Comparison of ENCODE assay signal across 9 cellular contexts in genomic region chr2:240134956-240135520, GRCh38. TPM values are rescaled to one million over a fixed set of nuclear protein-coding genes. Genes with fewer than 3 reads are reported as not detected.
DNase-seq lines count a peak whose midpoint lies in the region; ATAC-seq and TF ChIP-seq lines count a peak whose summit lies in the region.
"Had no signal": no experiment of that assay in that cellular context is flagged by ENCODE, and none has a peak within 500 bp of the region (broad histone marks: within the 10 kb centered on the region; RNA-seq: fewer than 3 reads in every experiment).

No MANE protein-coding gene starts in this region.

- no peaks in the 10 kb centered on the region for H3K9me2 ChIP-seq in Loucy (replicated peaks; ENCODE audit: low read depth, low read length)

- no peak overlapping the region for H2AFZ ChIP-seq in Loucy (ENCODE audit: low read length)

- H3K27me3 Mint-ChIP-seq in naive thymus-derived CD4-positive, alpha-beta T cell: peaks cover 0 to 4% (median 0%) of the 10 kb centered on the region in 5 donors

- TF ChIP-seq CTCF in AG04450 (IDR thresholded peaks at IDR 0.05; ENCODE audit: low read depth, low read length) (no peak), Loucy (conservative IDR thresholded peaks at IDR 0.05; ENCODE audit: low read length) (no peak)

- peaks cover 0 to 3% (median 0%) of the 10 kb centered on the region in 11 donors for H3K9me3 Mint-ChIP-seq in naive thymus-derived CD4-positive, alpha-beta T cell

- H3K4me3 ChIP-seq in AG04450 (ENCODE audit: low read depth, low read length) (peak overlapping the region; percentile 92), Loucy (ENCODE audit: low read length, poor library complexity, severe bottlenecking) (peak overlapping the region; percentile 95), ectodermal cell (ENCODE audit: insufficient read depth, low read depth, low read length) (peak overlapping the region; percentile 96)
- peak overlapping the region; percentile 95 for H3K4me3 ChIP-seq in naive thymus-derived CD4-positive, alpha-beta T cell (ENCODE audit: low read length)

- H3K4me3 Mint-ChIP-seq in naive thymus-derived CD4-positive, alpha-beta T cell: peak overlapping the region; percentile 79 to 97 (median 93)

- WGBS in ectodermal cell, 2 experiments: 83 to 84% methylated on average over 15 of the region's 15 CpGs

- no peaks in the 10 kb centered on the region for H3F3A ChIP-seq in Loucy (ENCODE audit: low read depth)

- POLR2A ChIA-PET in AG04450 (lab: Yijun Ruan, JAX): interaction anchor here (1.0 kb wide), 1 partner anchor 451 kb away, joined by 3 read pairs; the partner anchor contains the start of gene CAPN10
- POLR2A ChIA-PET in naive thymus-derived CD4-positive, alpha-beta T cell (lab: Charles Lee): interaction anchor here (1.0 kb wide), 1 partner anchor 109 kb away, joined by 5 read pairs; no protein-coding TSS in a partner anchor

- H3K9me3 ChIP-seq in AG04450 (ENCODE audit: control insufficient read depth, insufficient read depth, low read length): no peaks in the 10 kb centered on the region; the same call in 1 of the 2 replicates
- no peaks in the 10 kb centered on the region for H3K9me3 ChIP-seq in Loucy (ENCODE audit: insufficient read depth, low read depth, low read length)
- no peaks in the 10 kb centered on the region for H3K9me3 ChIP-seq in ectodermal cell (ENCODE audit: control insufficient read depth, low read length)
- no peaks in the 10 kb centered on the region for H3K9me3 ChIP-seq in naive thymus-derived CD4-positive, alpha-beta T cell (ENCODE audit: control insufficient read depth in 2 of 3, low read length in 3 of 3)

- H3K36me3 ChIP-seq in Loucy (ENCODE audit: insufficient read depth, low read length): peaks cover 31% of the 10 kb centered on the region; the same call in 1 of the 2 replicates
- H3K36me3 ChIP-seq in ectodermal cell (ENCODE audit: control insufficient read depth, insufficient read depth, low read length): peaks cover 25% of the 10 kb centered on the region
- peaks cover 4 to 50% (median 4%) of the 10 kb centered on the region in 3 experiments for H3K36me3 ChIP-seq in naive thymus-derived CD4-positive, alpha-beta T cell (ENCODE audit: control insufficient read depth in 2 of 3, insufficient read depth in 3 of 3, low read length in 3 of 3)

- H3K36me3 Mint-ChIP-seq in naive thymus-derived CD4-positive, alpha-beta T cell: peaks cover under 1 to 28% (median 12%) of the 10 kb centered on the region in 5 donors

- H3K27me3 ChIP-seq in AG04450 (ENCODE audit: control insufficient read depth, insufficient read depth, low read length) (peaks cover 4% of the 10 kb centered on the region), Loucy (ENCODE audit: insufficient read depth, low read length, poor library complexity, severe bottlenecking) (no peaks in the 10 kb centered on the region), ectodermal cell (ENCODE audit: control insufficient read depth, insufficient read depth, low read length, poor library complexity, severe bottlenecking) (peaks cover 15% of the 10 kb centered on the region)
- H3K27me3 ChIP-seq in naive thymus-derived CD4-positive, alpha-beta T cell (ENCODE audit: control insufficient read depth in 2 of 2, insufficient read depth in 2 of 2, low read length in 2 of 2): no peaks in the 10 kb centered on the region

- ATAC-seq in naive thymus-derived CD4-positive, alpha-beta T cell: no peak
- ATAC-seq in HG03196 (IDR thresholded peaks at IDR 0.05; ENCODE audit: unreplicated experiment) (no peak), HG03354 (IDR thresholded peaks at IDR 0.05; ENCODE audit: poor library complexity, severe bottlenecking, unreplicated experiment) (no peak)

- intact Hi-C loops in naive thymus-derived CD4-positive, alpha-beta T cell (cut with micrococcal nuclease): loop anchor here in 1 of 2 donors (5.0 kb wide), 2 partner anchors 733 to 868 kb away; partner anchors contain the start of gene HDAC4

- peaks cover 21 to 32% (median 28%) of the 10 kb centered on the region in 7 donors for H3K4me1 Mint-ChIP-seq in naive thymus-derived CD4-positive, alpha-beta T cell

- peak overlapping the region; percentile 78 to 95 (median 90) for H3K27ac Mint-ChIP-seq in naive thymus-derived CD4-positive, alpha-beta T cell

- CTCF ChIA-PET in AG04450 (lab: Charles Lee): interaction anchor here (2.0 kb wide), 1 partner anchor 8 kb away, joined by 7 read pairs; no protein-coding TSS in a partner anchor
- CTCF ChIA-PET in naive thymus-derived CD4-positive, alpha-beta T cell (lab: Charles Lee): no interaction called here

- DNase-seq in AG04450 (ENCODE audit: low read depth, low spot score) (no peak), H4 (ENCODE audit: low spot score) (no peak), LoVo (ENCODE audit: low spot score) (no peak)
- DNase-seq in naive thymus-derived CD4-positive, alpha-beta T cell: no peak
- DNase-seq: NCI-H526 treated with DMSO at 0.1 percent for 48 hours had no signal

- H3K27ac ChIP-seq in AG04450 (ENCODE audit: low read depth, low read length) (peak overlapping the region; percentile 21), ectodermal cell (ENCODE audit: insufficient read depth, low read depth, low read length, poor library complexity, severe bottlenecking) (no peak overlapping the region)
- peak overlapping the region; percentile 75 for H3K27ac ChIP-seq in naive thymus-derived CD4-positive, alpha-beta T cell (ENCODE audit: low read depth, low read length)

- H3K9ac ChIP-seq in Loucy (ENCODE audit: low read depth, low read length, poor library complexity, severe bottlenecking): peak overlapping the region; percentile 90

- H3K4me1 ChIP-seq in Loucy (ENCODE audit: insufficient read depth, low read length, poor library complexity, severe bottlenecking) (peaks cover 19% of the 10 kb centered on the region), ectodermal cell (ENCODE audit: control insufficient read depth, insufficient read depth, low read length) (peaks cover 14% of the 10 kb centered on the region)
- H3K4me1 ChIP-seq in naive thymus-derived CD4-positive, alpha-beta T cell (ENCODE audit: control insufficient read depth in 2 of 2, insufficient read depth in 2 of 2, low read length in 2 of 2): peaks cover 17 to 18% of the 10 kb centered on the region in 2 donors

- peaks cover 21% of the 10 kb centered on the region for H3K79me2 ChIP-seq in Loucy (ENCODE audit: insufficient read depth, low read length)

- H4K20me1 ChIP-seq in Loucy (ENCODE audit: insufficient read depth, low read length, poor library complexity, severe bottlenecking): no peaks in the 10 kb centered on the region

- peak overlapping the region; percentile 98 for H3K4me2 ChIP-seq in Loucy (ENCODE audit: low read depth, low read length, poor library complexity, severe bottlenecking)

RNA-seq across cellular contexts. Expression of gene COPS9, which starts 1.1 kb away (rescaled TPM):
- polyA plus RNA-seq in AG04450 (2011; rRNA removed): 322 and 360 TPM in 2 replicates
- 17.2 and 18.4 TPM in 2 replicates for polyA minus RNA-seq in AG04450 (2011; rRNA and poly(A)+ RNA removed)
- 128 TPM for polyA plus RNA-seq in ectodermal cell (2013, experiment 1 of 4)
- polyA plus RNA-seq in ectodermal cell (2013, experiment 2 of 4): 140 TPM
- 174 TPM for polyA plus RNA-seq in ectodermal cell (2013, experiment 3 of 4)
- 178 TPM for polyA plus RNA-seq in ectodermal cell (2013, experiment 4 of 4)
- 100 to 1,000 TPM in 1 of 5 experiments, 10 to 100 TPM in 4; 53.7 to 106 (median 71.8) TPM for total RNA-seq in naive thymus-derived CD4-positive, alpha-beta T cell
- 100 to 1,000 TPM; 264 to 297 TPM for polyA plus RNA-seq in naive thymus-derived CD4-positive, alpha-beta T cell
- 188 and 273 TPM in 2 replicates for total RNA-seq in H4 (2014; rRNA removed; shearing (Covaris generic))

RNA-seq across cellular contexts. Expression of gene OTOS, which starts 5.4 kb away (rescaled TPM):
- polyA plus RNA-seq in AG04450 (2011; rRNA removed): not detected in 2 replicates
- not detected in 2 replicates for polyA minus RNA-seq in AG04450 (2011; rRNA and poly(A)+ RNA removed)
- polyA plus RNA-seq in ectodermal cell (2013, experiment 1 of 4): not detected
- not detected for polyA plus RNA-seq in ectodermal cell (2013, experiment 2 of 4)
- polyA plus RNA-seq in ectodermal cell (2013, experiment 3 of 4): not detected
- polyA plus RNA-seq in ectodermal cell (2013, experiment 4 of 4): not detected
- total RNA-seq in naive thymus-derived CD4-positive, alpha-beta T cell: not detected
- polyA plus RNA-seq in naive thymus-derived CD4-positive, alpha-beta T cell: not detected
- total RNA-seq in H4 (2014; rRNA removed; shearing (Covaris generic)): not detected in 2 replicates
